Comparison of ENCODE assay signal across 8 cellular contexts in the genomic region with DNA sequence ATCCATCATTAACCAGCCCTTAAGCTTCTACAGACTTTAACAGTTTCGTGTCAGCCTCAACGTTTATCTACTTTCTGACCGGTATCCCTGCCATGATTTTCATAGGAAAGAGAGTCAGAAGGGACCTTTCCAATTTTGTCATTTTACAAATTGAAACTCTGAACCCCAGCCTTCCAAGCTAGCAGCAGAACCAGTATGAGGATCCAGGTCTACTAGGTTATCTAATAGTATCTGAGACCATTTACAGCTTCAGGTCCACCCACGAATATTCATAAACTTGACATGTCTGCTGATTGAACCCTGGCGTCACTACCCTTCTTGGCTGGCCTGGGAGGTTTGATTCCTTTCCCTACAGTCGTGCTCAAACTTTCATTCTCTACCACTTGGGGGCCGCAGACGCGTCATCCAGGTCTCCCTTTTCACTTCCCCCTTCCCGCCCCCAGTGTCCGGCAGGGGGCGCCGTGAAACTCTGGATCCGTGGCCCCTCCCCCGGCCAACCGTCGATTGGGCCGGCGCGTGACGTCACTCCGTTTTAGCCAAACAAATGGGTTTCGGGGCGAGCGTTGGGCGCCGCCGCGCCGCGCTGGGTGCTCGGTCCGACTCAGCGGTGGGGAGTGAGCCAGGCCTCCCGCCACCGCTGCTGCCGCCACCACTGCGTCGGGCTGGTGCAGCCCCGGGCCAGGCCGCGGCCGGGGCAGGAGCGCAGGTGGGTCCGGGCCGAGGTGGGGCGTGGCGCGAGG. TPM values are rescaled to one million over a fixed set of nuclear protein-coding genes. Genes with fewer than 3 reads are reported as not detected.
DNase-seq lines count a peak whose midpoint lies in the region; ATAC-seq and TF ChIP-seq lines count a peak whose summit lies in the region.

A gene with protein sequence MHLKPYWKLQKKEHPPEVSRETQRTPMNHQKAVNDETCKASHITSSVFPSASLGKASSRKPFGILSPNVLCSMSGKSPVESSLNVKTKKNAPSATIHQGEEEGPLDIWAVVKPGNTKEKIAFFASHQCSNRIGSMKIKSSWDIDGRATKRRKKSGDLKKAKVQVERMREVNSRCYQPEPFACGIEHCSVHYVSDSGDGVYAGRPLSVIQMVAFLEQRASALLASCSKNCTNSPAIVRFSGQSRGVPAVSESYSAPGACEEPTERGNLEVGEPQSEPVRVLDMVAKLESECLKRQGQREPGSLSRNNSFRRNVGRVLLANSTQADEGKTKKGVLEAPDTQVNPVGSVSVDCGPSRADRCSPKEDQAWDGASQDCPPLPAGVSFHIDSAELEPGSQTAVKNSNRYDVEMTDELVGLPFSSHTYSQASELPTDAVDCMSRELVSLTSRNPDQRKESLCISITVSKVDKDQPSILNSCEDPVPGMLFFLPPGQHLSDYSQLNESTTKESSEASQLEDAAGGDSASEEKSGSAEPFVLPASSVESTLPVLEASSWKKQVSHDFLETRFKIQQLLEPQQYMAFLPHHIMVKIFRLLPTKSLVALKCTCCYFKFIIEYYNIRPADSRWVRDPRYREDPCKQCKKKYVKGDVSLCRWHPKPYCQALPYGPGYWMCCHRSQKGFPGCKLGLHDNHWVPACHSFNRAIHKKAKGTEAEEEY (plus strand): TSS at position 590 of the 740 bp plus-strand sequence. CDS start 78,970 bp downstream, outside the sequence.

- intact Hi-C loops in thyroid gland (cut with DNase I) = no loop called here

- H3K27ac Mint-ChIP-seq in activated naive CD8-positive, alpha-beta T cell treated with anti-CD3 and anti-CD28 coated beads for 36 hours = peak within 1 kb of the TSS; percentile 91
- H3K27ac Mint-ChIP-seq in glutamatergic neuron (ENCODE audit: unreplicated experiment) = peak within 1 kb of the TSS; percentile 91
- peak within 1 kb of the TSS; percentile 89 for H3K27ac Mint-ChIP-seq in osteocyte (ENCODE audit: unreplicated experiment)

- TF ChIP-seq CTCF in glutamatergic neuron (IDR thresholded peaks at IDR 0.05; ENCODE audit: partially characterized antibody, unreplicated experiment) (peak; percentile 100), osteocyte (IDR thresholded peaks at IDR 0.05) (peak; percentile 100), thyroid gland (IDR thresholded peaks at IDR 0.05) (peak; percentile 95 to 100 (median 99))

- no peaks in the 10 kb centered on the region for H3K9me3 Mint-ChIP-seq in activated naive CD8-positive, alpha-beta T cell treated with anti-CD3 and anti-CD28 coated beads for 36 hours
- H3K9me3 Mint-ChIP-seq in glutamatergic neuron (ENCODE audit: unreplicated experiment) (peaks cover 3% of the 10 kb centered on the region), osteocyte (ENCODE audit: unreplicated experiment) (no peaks in the 10 kb centered on the region)

- H3K36me3 Mint-ChIP-seq in activated naive CD8-positive, alpha-beta T cell treated with anti-CD3 and anti-CD28 coated beads for 36 hours = peaks cover 5% of the 10 kb centered on the region
- H3K36me3 Mint-ChIP-seq in glutamatergic neuron (ENCODE audit: unreplicated experiment) = no peaks in the 10 kb centered on the region
- no peaks in the 10 kb centered on the region for H3K36me3 Mint-ChIP-seq in osteocyte (ENCODE audit: unreplicated experiment)

- 3% methylated on average over 22 of the region's 49 CpGs for WGBS in thyroid gland, 2 donors

- peak within 1 kb of the TSS; percentile 87 to 95 (median 93) for H3K4me3 ChIP-seq in thyroid gland (replicated peaks in 1 of 3)

- H3K4me3 Mint-ChIP-seq in activated naive CD8-positive, alpha-beta T cell treated with anti-CD3 and anti-CD28 coated beads for 36 hours = peak within 1 kb of the TSS; percentile 85
- H3K4me3 Mint-ChIP-seq in glutamatergic neuron (ENCODE audit: unreplicated experiment) = peak within 1 kb of the TSS; percentile 94
- peak within 1 kb of the TSS; percentile 86 for H3K4me3 Mint-ChIP-seq in osteocyte (ENCODE audit: unreplicated experiment)

- peaks cover 44 to 46% of the 10 kb centered on the region in 2 donors for H3K4me1 ChIP-seq in thyroid gland

- no peaks in the 10 kb centered on the region for H3K9me3 ChIP-seq in thyroid gland

- H3K36me3 ChIP-seq in thyroid gland = no peaks in the 10 kb centered on the region

- TF ChIP-seq POLR2A in GM10847 (IDR thresholded peaks at IDR 0.05; ENCODE audit: extremely low read depth, insufficient read length) (peak; percentile 77), thyroid gland (IDR thresholded peaks at IDR 0.05) (peak; percentile 95 to 99)

- H3K27ac ChIP-seq in thyroid gland = peak within 1 kb of the TSS; percentile 94 to 96 (median 96)

- H3K27me3 Mint-ChIP-seq in activated naive CD8-positive, alpha-beta T cell treated with anti-CD3 and anti-CD28 coated beads for 36 hours = no peaks in the 10 kb centered on the region
- peaks cover 5% of the 10 kb centered on the region for H3K27me3 Mint-ChIP-seq in glutamatergic neuron (ENCODE audit: unreplicated experiment)
- H3K27me3 Mint-ChIP-seq in osteocyte (ENCODE audit: unreplicated experiment) = no peaks in the 10 kb centered on the region

- peak; percentile 88 for ATAC-seq in HG02610 (IDR thresholded peaks at IDR 0.05; ENCODE audit: unreplicated experiment)

- peaks cover 30% of the 10 kb centered on the region for H3K4me1 Mint-ChIP-seq in activated naive CD8-positive, alpha-beta T cell treated with anti-CD3 and anti-CD28 coated beads for 36 hours
- H3K4me1 Mint-ChIP-seq in glutamatergic neuron (ENCODE audit: low read depth, unreplicated experiment) (peaks cover 6% of the 10 kb centered on the region), osteocyte (ENCODE audit: unreplicated experiment) (peaks cover 36% of the 10 kb centered on the region)

- H3K27me3 ChIP-seq in thyroid gland = no peaks in the 10 kb centered on the region

- DNase-seq in NCI-H1092 treated with DMSO at 0.1 percent for 48 hours (lab: John Stamatoyannopoulos, UW) (peak; percentile 99), SKM-1 treated with dmso at 0.1 percent for 144 hours (lab: John Stamatoyannopoulos, UW; ENCODE audit: unreplicated experiment) (peak; percentile 84), glutamatergic neuron (peak; percentile 99), osteocyte (ENCODE audit: extremely low spot score, unreplicated experiment) (peak; percentile 100), thyroid gland (peak; percentile 99)
- peak; percentile 97 for DNase-seq in activated naive CD8-positive, alpha-beta T cell treated with anti-CD3 and anti-CD28 coated beads for 36 hours

RNA-seq across cellular contexts. Expression of the gene that starts here (rescaled TPM):
- 10 to 100 TPM; 15.1 to 15.9 TPM for total RNA-seq in activated naive CD8-positive, alpha-beta T cell treated with anti-CD3 and anti-CD28 coated beads for 36 hours
- 13.6 TPM for total RNA-seq in glutamatergic neuron (ENCODE audit: unreplicated experiment)
- 16.4 and 17.0 TPM in 2 replicates for total RNA-seq in osteocyte
- 10 to 100 TPM; 60.0 to 88.5 (median 81.9) TPM for total RNA-seq in thyroid gland

Comparison
In these comparisons a context has a peak if more than half of its experiments do, and no peak if none do; other contexts are left out.
1. Peak in every context shown above with its lines: DNase-seq, ATAC-seq, H3K4me3 ChIP-seq and H3K27ac ChIP-seq.